In the genomic region with DNA sequence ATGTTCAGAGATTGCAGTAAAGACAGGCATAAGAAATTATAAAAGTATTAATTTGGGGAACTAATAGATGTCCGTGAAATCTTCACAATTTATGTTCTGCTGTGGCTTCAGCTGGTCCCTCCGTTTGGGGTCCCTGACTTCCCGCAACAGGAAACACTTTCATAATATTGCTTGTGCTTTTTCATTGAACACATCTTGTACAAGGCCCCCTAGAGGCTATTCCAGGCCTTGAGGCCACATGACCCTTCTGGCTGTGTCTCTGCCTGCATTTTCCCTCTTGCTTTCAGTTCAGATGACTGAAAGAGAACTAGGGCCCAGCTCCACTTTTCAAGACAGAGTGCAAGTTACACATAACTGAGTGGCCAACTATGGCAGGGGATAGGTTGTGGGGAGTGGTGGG, we compare ENCODE assay signal across 14 cellular contexts. TPM values are rescaled to one million over a fixed set of nuclear protein-coding genes. Genes with fewer than 3 reads are reported as not detected.
DNase-seq lines count a peak whose midpoint lies in the region; ATAC-seq, FAIRE-seq and TF ChIP-seq lines count a peak whose summit lies in the region.
"Had no signal": no experiment of that assay in that cellular context is flagged by ENCODE, and none has a peak within 500 bp of the region (broad histone marks: within the 10 kb centered on the region; RNA-seq: fewer than 3 reads in every experiment).

No MANE protein-coding gene starts in this region.

- POLR2A ChIA-PET in HepG2 (lab: Yijun Ruan, JAX), result no interaction called here

- H3K79me2 ChIP-seq in HepG2 (ENCODE audit: insufficient read depth, low read length), result no peaks in the 10 kb centered on the region

- no peak overlapping the region for H3K4me3 Mint-ChIP-seq in type B pancreatic cell

- H3K4me1 Mint-ChIP-seq in type B pancreatic cell (ENCODE audit: unreplicated experiment), result peaks cover 15% of the 10 kb centered on the region

- FAIRE-seq in HepG2 (lab: Jason Lieb, UNC), result no peak
- no peak for FAIRE-seq in RCC 7860 (lab: Jason Lieb, UNC)

- in situ Hi-C loops in HepG2 (cut with HindIII; ENCODE audit: extremely low pct_ligation_motif_present, low pct_unique_long_range_greater_than_20kb), result no loop called here

- no peak for TF ChIP-seq RAD21 in HepG2 (CRISPR knock-in tag; IDR thresholded peaks at IDR 0.05)

- H3K4me1 ChIP-seq in HepG2 (ENCODE audit: insufficient read depth, low read length) (peaks cover 24% of the 10 kb centered on the region), right lobe of liver (peaks cover 0 to 7% (median 2%) of the 10 kb centered on the region in 4 donors)
- H3K4me1 ChIP-seq: body of pancreas had no signal

- no peak overlapping the region for H3K9ac ChIP-seq in HepG2 (ENCODE audit: insufficient read depth, low read depth, low read length)

- no peak for TF ChIP-seq CTCF in HepG2 (CRISPR knock-in tag; IDR thresholded peaks at IDR 0.05)
- peak in 2 of 4 donors; percentile 4 to 6 for TF ChIP-seq CTCF in right lobe of liver (IDR thresholded peaks at IDR 0.05)
- TF ChIP-seq CTCF in VCaP (conservative IDR thresholded peaks at IDR 0.05), result no peak
- TF ChIP-seq CTCF in type B pancreatic cell (conservative IDR thresholded peaks at IDR 0.05), result peak; percentile 36

- H3K27ac ChIP-seq in HepG2 (ENCODE audit: extremely low read length, insufficient read depth, low read length) (no peak overlapping the region), right lobe of liver (no peak overlapping the region), VCaP (peak overlapping the region; percentile 63)
- H3K27ac ChIP-seq: body of pancreas, right atrium auricular region, SJCRH30 had no signal

- no TSS peak for BruUV-seq in HepG2 (replicated peaks; lab: Mats Ljungman, UMichigan)

- H3K27me3 Mint-ChIP-seq in type B pancreatic cell, result no peaks in the 10 kb centered on the region

- no peaks in the 10 kb centered on the region for H4K20me1 ChIP-seq in HepG2 (ENCODE audit: insufficient read depth, low read length)

- H3K36me3 Mint-ChIP-seq in type B pancreatic cell, result peaks cover 27% of the 10 kb centered on the region

- H3K9me3 Mint-ChIP-seq in type B pancreatic cell, result no peaks in the 10 kb centered on the region

- H3K4me3 ChIP-seq in HepG2 (replicated peaks in 1 of 3; ENCODE audit: insufficient read depth in 1 of 3, low read depth in 2 of 3, low read length in 3 of 3), result no peak overlapping the region
- H3K4me3 ChIP-seq in right lobe of liver, result no peak overlapping the region
- H3K4me3 ChIP-seq: body of pancreas, right atrium auricular region, SJCRH30 had no signal

- H3K36me3 ChIP-seq in HepG2 (replicated peaks in 1 of 2; ENCODE audit: control insufficient read depth in 1 of 2, insufficient read depth in 2 of 2, low read length in 2 of 2) (0 out of 5 replicates have a peak, but pooled peaks cover 0 to 1% of the 10 kb centered on the region in 2 experiments), right lobe of liver (no peaks in the 10 kb centered on the region)
- H3K36me3 ChIP-seq: right atrium auricular region, SJCRH30 had no signal

- H3K27ac Mint-ChIP-seq in type B pancreatic cell, result no peak overlapping the region

- CTCF ChIA-PET in HepG2 (lab: Yijun Ruan, JAX; ENCODE audit: low intra/inter-chr PET ratio, low total read pairs), result no interaction called here

- no peaks in the 10 kb centered on the region for H3K27me3 ChIP-seq in HepG2 (ENCODE audit: control insufficient read depth in 1 of 2, insufficient read depth in 2 of 2, low read length in 2 of 2)
- H3K27me3 ChIP-seq in right lobe of liver, result no peaks in the 10 kb centered on the region
- H3K27me3 ChIP-seq: body of pancreas, right atrium auricular region, SJCRH30 had no signal

- DNase-seq in HepG2 (ENCODE audit: low spot score) (no peak), right lobe of liver (no peak), HT-29 (ENCODE audit: low spot score) (peak; percentile 24), type B pancreatic cell (ENCODE audit: extremely low spot score, unreplicated experiment) (no peak), NCI-H1417 treated with DMSO at 0.1 percent for 48 hours (lab: John Stamatoyannopoulos, UW) (no peak), RCC 7860 (ENCODE audit: low spot score) (no peak)
- DNase-seq in activated T-cell treated with anti-CD3 and anti-CD28 coated beads, Interleukin-2, amount 50 U/mL, for 1 hour, result no peak
- DNase-seq: body of pancreas, C1 segment of cervical spinal cord, NCI-H1092 treated with DMSO at 0.1 percent for 48 hours, NCI-H510A treated with DMSO at 0.1 percent for 48 hours had no signal

- ATAC-seq in HepG2, result peak; percentile 54
- no peak for ATAC-seq in right lobe of liver
- ATAC-seq: body of pancreas had no signal

- no peak overlapping the region for H2AFZ ChIP-seq in HepG2 (ENCODE audit: low read length)

- WGBS in HepG2 (ENCODE audit: low lambda C conversion rate), result 77% methylated on average over 3 of the region's 3 CpGs
- WGBS in right lobe of liver (ENCODE audit: insufficient coverage, low coverage, low lambda C conversion rate, missing lambda C conversion rate), result 91% methylated on average over 3 of the region's 3 CpGs

- no peak for TF ChIP-seq POLR2A in HepG2 (IDR thresholded peaks at IDR 0.05; ENCODE audit: insufficient read depth in 1 of 2, low read depth in 2 of 2, low read length in 2 of 2)
- no peak for TF ChIP-seq POLR2A in right lobe of liver (IDR thresholded peaks at IDR 0.05)

- intact Hi-C loops in HepG2 (cut with micrococcal nuclease; ENCODE audit: unreplicated experiment) (no loop called here), right lobe of liver (cut with DNase I) (no loop called here)

- H3K9me3 ChIP-seq in HepG2 (ENCODE audit: low read length) (peaks cover 10% of the 10 kb centered on the region; the same call in 1 of the 2 replicates), right lobe of liver (no peaks in the 10 kb centered on the region)
- H3K9me3 ChIP-seq: body of pancreas had no signal

- no peak overlapping the region for H3K4me2 ChIP-seq in HepG2 (ENCODE audit: low read depth, low read length)

- TF ChIP-seq EP300 in HepG2 (IDR thresholded peaks at IDR 0.05; ENCODE audit: low read depth in 2 of 2, low read length in 2 of 2) (no peak), HepG2 (CRISPR knock-in tag; IDR thresholded peaks at IDR 0.05; ENCODE audit: borderline replicate concordance) (no peak)

RNA-seq across cellular contexts. Expression of gene CRIPT, which starts 26.5 kb away (rescaled TPM):
- total RNA-seq in HepG2 (2016; rRNA removed; fragmentation: Illumina TruSeq; extraction: Trizol) (20.1 and 27.7 TPM in 2 replicates), right lobe of liver (1 to 10 TPM; 5.2 to 9.7 (median 7.0) TPM), type B pancreatic cell (ENCODE audit: low replicate concordance) (15.2 and 19.8 TPM in 2 replicates)
- 7.2 and 8.6 TPM in 2 replicates for total RNA-seq in HepG2 (2016; cell fraction: cytosol; rRNA removed; fragmentation: Illumina TruSeq; extraction: Trizol; ENCODE audit: low read depth)
- 21.8 and 30.2 TPM in 2 replicates for total RNA-seq in HepG2 (2016; cell fraction: insoluble cytoplasmic fraction; rRNA removed; fragmentation: Illumina TruSeq; extraction: Trizol)
- total RNA-seq in HepG2 (2016; cell fraction: membrane; rRNA removed; fragmentation: Illumina TruSeq; extraction: Trizol), result 11.7 and 13.1 TPM in 2 replicates
- 11.9 and 12.5 TPM in 2 replicates for total RNA-seq in HepG2 (2016; cell fraction: nucleus; rRNA removed; fragmentation: Illumina TruSeq; extraction: Trizol)
- polyA plus RNA-seq in HepG2 (2011; rRNA removed), result 7.1 and 10.7 TPM in 2 replicates
- 2.9 and 5.3 TPM in 2 replicates for polyA plus RNA-seq in HepG2 (2011; cell fraction: cytosol; rRNA removed)
- 3.3 and 4.4 TPM in 2 replicates for polyA plus RNA-seq in HepG2 (2011; cell fraction: nucleus; rRNA removed)
- 19.6 and 22.5 TPM in 2 replicates for polyA plus RNA-seq in HepG2 (2012)
- polyA plus RNA-seq in HepG2 (2016; cell fraction: cytosol; fragmentation: Illumina TruSeq; extraction: Trizol; ENCODE audit: low read depth), result 7.6 and 8.0 TPM in 2 replicates
- 28.7 and 29.0 TPM in 2 replicates for polyA plus RNA-seq in HepG2 (2016; cell fraction: insoluble cytoplasmic fraction; fragmentation: Illumina TruSeq; extraction: Trizol; ENCODE audit: low read depth)
- 9.3 TPM in 2 replicates for polyA plus RNA-seq in HepG2 (2016; cell fraction: membrane; fragmentation: Illumina TruSeq; extraction: Trizol; ENCODE audit: low read depth)
- 11.8 and 12.8 TPM in 2 replicates for polyA plus RNA-seq in HepG2 (2016; cell fraction: nucleus; fragmentation: Illumina TruSeq; extraction: Trizol; ENCODE audit: insufficient read depth, low read depth)
- 5.7 and 6.6 TPM in 2 replicates for polyA minus RNA-seq in HepG2 (2011; rRNA and poly(A)+ RNA removed; ENCODE audit: low replicate concordance)
- 8.4 and 9.8 TPM in 2 replicates for polyA minus RNA-seq in HepG2 (2011; cell fraction: cytosol; rRNA and poly(A)+ RNA removed)
- polyA minus RNA-seq in HepG2 (2011; cell fraction: nucleus; rRNA and poly(A)+ RNA removed), result 25.0 and 26.4 TPM in 2 replicates
- 5.0 TPM in 2 replicates for total RNA-seq in HT-29 (2014; rRNA removed; shearing (Covaris generic))

RNA-seq across cellular contexts. Expression of gene PIGF, which starts 26.7 kb away (rescaled TPM):
- 37.8 and 53.2 TPM in 2 replicates for total RNA-seq in HepG2 (2016; rRNA removed; fragmentation: Illumina TruSeq; extraction: Trizol)
- 38.8 and 39.9 TPM in 2 replicates for total RNA-seq in HepG2 (2016; cell fraction: cytosol; rRNA removed; fragmentation: Illumina TruSeq; extraction: Trizol; ENCODE audit: low read depth)
- total RNA-seq in HepG2 (2016; cell fraction: insoluble cytoplasmic fraction; rRNA removed; fragmentation: Illumina TruSeq; extraction: Trizol), result 36.4 and 55.8 TPM in 2 replicates
- total RNA-seq in HepG2 (2016; cell fraction: membrane; rRNA removed; fragmentation: Illumina TruSeq; extraction: Trizol), result 48.7 and 54.0 TPM in 2 replicates
- 73.3 and 84.2 TPM in 2 replicates for total RNA-seq in HepG2 (2016; cell fraction: nucleus; rRNA removed; fragmentation: Illumina TruSeq; extraction: Trizol)
- polyA plus RNA-seq in HepG2 (2011; rRNA removed), result 73.6 and 90.2 TPM in 2 replicates
- polyA plus RNA-seq in HepG2 (2011; cell fraction: cytosol; rRNA removed), result 29.3 and 45.8 TPM in 2 replicates
- 33.9 and 45.5 TPM in 2 replicates for polyA plus RNA-seq in HepG2 (2011; cell fraction: nucleus; rRNA removed)
- 47.8 and 64.6 TPM in 2 replicates for polyA plus RNA-seq in HepG2 (2012)
- 49.0 and 67.5 TPM in 2 replicates for polyA plus RNA-seq in HepG2 (2016; cell fraction: cytosol; fragmentation: Illumina TruSeq; extraction: Trizol; ENCODE audit: low read depth)
- 39.6 and 42.5 TPM in 2 replicates for polyA plus RNA-seq in HepG2 (2016; cell fraction: insoluble cytoplasmic fraction; fragmentation: Illumina TruSeq; extraction: Trizol; ENCODE audit: low read depth)
- 52.4 and 65.1 TPM in 2 replicates for polyA plus RNA-seq in HepG2 (2016; cell fraction: membrane; fragmentation: Illumina TruSeq; extraction: Trizol; ENCODE audit: low read depth)
- polyA plus RNA-seq in HepG2 (2016; cell fraction: nucleus; fragmentation: Illumina TruSeq; extraction: Trizol; ENCODE audit: insufficient read depth, low read depth), result 97.0 and 101 TPM in 2 replicates
- 10.2 and 29.3 TPM in 2 replicates for polyA minus RNA-seq in HepG2 (2011; rRNA and poly(A)+ RNA removed; ENCODE audit: low replicate concordance)
- polyA minus RNA-seq in HepG2 (2011; cell fraction: cytosol; rRNA and poly(A)+ RNA removed), result 19.8 and 25.3 TPM in 2 replicates
- polyA minus RNA-seq in HepG2 (2011; cell fraction: nucleus; rRNA and poly(A)+ RNA removed), result 99.8 and 108 TPM in 2 replicates
- total RNA-seq in right lobe of liver, result 10 to 100 TPM in 3 of 6 experiments, 1 to 10 TPM in 3; 8.4 to 12.1 (median 10.0) TPM
- total RNA-seq in HT-29 (2014; rRNA removed; shearing (Covaris generic)), result 4.7 and 7.6 TPM in 2 replicates
- 27.5 and 35.1 TPM in 2 replicates for total RNA-seq in type B pancreatic cell (ENCODE audit: low replicate concordance)

RNA-seq across cellular contexts. Expression of gene SOCS5, which starts 55.6 kb away (rescaled TPM):
- total RNA-seq in HepG2 (2016; rRNA removed; fragmentation: Illumina TruSeq; extraction: Trizol) (17.6 and 27.6 TPM in 2 replicates), right lobe of liver (1 to 10 TPM; 5.1 to 8.2 (median 6.3) TPM), type B pancreatic cell (ENCODE audit: low replicate concordance) (17.1 and 18.8 TPM in 2 replicates)
- 2.0 and 2.7 TPM in 2 replicates for total RNA-seq in HepG2 (2016; cell fraction: cytosol; rRNA removed; fragmentation: Illumina TruSeq; extraction: Trizol; ENCODE audit: low read depth)
- 18.1 and 27.9 TPM in 2 replicates for total RNA-seq in HepG2 (2016; cell fraction: insoluble cytoplasmic fraction; rRNA removed; fragmentation: Illumina TruSeq; extraction: Trizol)
- total RNA-seq in HepG2 (2016; cell fraction: membrane; rRNA removed; fragmentation: Illumina TruSeq; extraction: Trizol), result 11.9 and 12.4 TPM in 2 replicates
- 25.5 and 27.6 TPM in 2 replicates for total RNA-seq in HepG2 (2016; cell fraction: nucleus; rRNA removed; fragmentation: Illumina TruSeq; extraction: Trizol)
- 11.8 and 14.8 TPM in 2 replicates for polyA plus RNA-seq in HepG2 (2011; rRNA removed)
- 7.2 and 9.3 TPM in 2 replicates for polyA plus RNA-seq in HepG2 (2011; cell fraction: cytosol; rRNA removed)
- 9.0 and 9.5 TPM in 2 replicates for polyA plus RNA-seq in HepG2 (2011; cell fraction: nucleus; rRNA removed)
- polyA plus RNA-seq in HepG2 (2012), result 13.8 and 14.6 TPM in 2 replicates
- polyA plus RNA-seq in HepG2 (2016; cell fraction: cytosol; fragmentation: Illumina TruSeq; extraction: Trizol; ENCODE audit: low read depth), result 1.1 and 1.4 TPM in 2 replicates
- 22.5 and 24.5 TPM in 2 replicates for polyA plus RNA-seq in HepG2 (2016; cell fraction: insoluble cytoplasmic fraction; fragmentation: Illumina TruSeq; extraction: Trizol; ENCODE audit: low read depth)
- 6.5 and 7.3 TPM in 2 replicates for polyA plus RNA-seq in HepG2 (2016; cell fraction: membrane; fragmentation: Illumina TruSeq; extraction: Trizol; ENCODE audit: low read depth)
- polyA plus RNA-seq in HepG2 (2016; cell fraction: nucleus; fragmentation: Illumina TruSeq; extraction: Trizol; ENCODE audit: insufficient read depth, low read depth), result 18.1 and 19.5 TPM in 2 replicates
- 14.3 and 32.7 TPM in 2 replicates for polyA minus RNA-seq in HepG2 (2011; rRNA and poly(A)+ RNA removed; ENCODE audit: low replicate concordance)
- 18.6 and 19.3 TPM in 2 replicates for polyA minus RNA-seq in HepG2 (2011; cell fraction: cytosol; rRNA and poly(A)+ RNA removed)
- 74.9 and 75.8 TPM in 2 replicates for polyA minus RNA-seq in HepG2 (2011; cell fraction: nucleus; rRNA and poly(A)+ RNA removed)
- 7.4 and 8.5 TPM in 2 replicates for total RNA-seq in HT-29 (2014; rRNA removed; shearing (Covaris generic))
